In genomic region chr1:108129999-108130398, GRCh38 we compare ENCODE assay signal across 27 cellular contexts.
"Had no signal": no experiment of that assay in that cellular context is flagged by ENCODE, and none has a peak within 500 bp of the region (broad histone marks: within the 10 kb centered on the region; RNA-seq: fewer than 3 reads in every experiment).

No MANE protein-coding gene starts in this region.

- H3K9me3 Mint-ChIP-seq: immature natural killer cell, natural killer cell had no signal

- DNase-seq: hypothalamus; immature natural killer cell; kidney; left ventricle myocardium inferior; mesendoderm; naive B cell; natural killer cell; ovary; right lobe of liver; stimulated activated CD4-positive, alpha-beta T cell treated with anti-CD3 and anti-CD28 coated beads, Interleukin-1b, Interleukin-23, amount 100 ng/mL, for 48 hours; stimulated activated CD4-positive, alpha-beta T cell treated with anti-CD3 and anti-CD28 coated beads, Interleukin-2, amount 100 ng/mL, for 48 hours; stimulated activated CD4-positive, alpha-beta T cell treated with anti-CD3 and anti-CD28 coated beads, Interleukin-4, amount 100 ng/mL, for 4 hours; stimulated activated CD8-positive, alpha-beta memory T cell treated with anti-CD3 and anti-CD28 coated beads, Interleukin-4, amount 100 ng/mL, for 48 hours; stimulated activated naive B cell treated with anti-CD40 and anti-IgM and Interleukin-4, amounts not matched to agents 10 μg/mL and 1 μg/mL and 100 μg/mL, for 72 hours; stimulated activated naive CD8-positive, alpha-beta T cell treated with anti-CD3 and anti-CD28 coated beads, Interleukin-15, Interleukin-2, amounts not matched to agents 100 U/mL and 50 U/mL, for 24 hours; stomach; testis; thyroid gland; transverse colon; upper lobe of left lung had no signal

- H3K27me3 Mint-ChIP-seq: naive B cell; stimulated activated naive B cell treated with anti-CD40 and anti-IgM and Interleukin-4, amounts not matched to agents 10 μg/mL and 1 μg/mL and 100 μg/mL, for 72 hours had no signal

- H3K27me3 ChIP-seq: ovary, right atrium auricular region, right lobe of liver, stomach, testis, thyroid gland, transverse colon, upper lobe of left lung, vagina had no signal

- H3K4me3 ChIP-seq: left ventricle myocardium inferior, lung, ovary, right atrium auricular region, right lobe of liver, smooth muscle cell, stomach, testis, thyroid gland, transverse colon, upper lobe of left lung, vagina had no signal

- ATAC-seq: natural killer cell; right lobe of liver; stimulated activated naive B cell treated with anti-CD40 and anti-IgM and Interleukin-4, amounts not matched to agents 10 μg/mL and 1 μg/mL and 100 μg/mL, for 72 hours; stimulated activated naive CD8-positive, alpha-beta T cell treated with anti-CD3 and anti-CD28 coated beads, Interleukin-15, Interleukin-2, amounts not matched to agents 100 U/mL and 50 U/mL, for 24 hours had no signal

- FAIRE-seq: islet of Langerhans, kidney had no signal

- H3K36me3 ChIP-seq: ovary, right lobe of liver had no signal

- H3K36me3 Mint-ChIP-seq: natural killer cell had no signal

- H3K27ac Mint-ChIP-seq: mesothelial cell of epicardium, natural killer cell, progenitor cell of endocrine pancreas had no signal

- H3K4me1 ChIP-seq: right lobe of liver, testis, thyroid gland, vagina had no signal

- H3K27ac ChIP-seq: left ventricle myocardium inferior, ovary, right atrium auricular region, right lobe of liver, stomach, testis, thyroid gland, transverse colon, upper lobe of left lung, vagina had no signal

- H3K9me3 ChIP-seq: left ventricle myocardium inferior, ovary, right atrium auricular region, right lobe of liver, stomach, testis, thyroid gland, transverse colon, upper lobe of left lung, vagina had no signal

- H3K4me3 Mint-ChIP-seq: immature natural killer cell; mesothelial cell of epicardium; naive B cell; natural killer cell; stimulated activated naive B cell treated with anti-CD40 and anti-IgM and Interleukin-4, amounts not matched to agents 10 μg/mL and 1 μg/mL and 100 μg/mL, for 72 hours had no signal
